Comparison of ENCODE assay signal across 9 cellular contexts in the genomic region with DNA sequence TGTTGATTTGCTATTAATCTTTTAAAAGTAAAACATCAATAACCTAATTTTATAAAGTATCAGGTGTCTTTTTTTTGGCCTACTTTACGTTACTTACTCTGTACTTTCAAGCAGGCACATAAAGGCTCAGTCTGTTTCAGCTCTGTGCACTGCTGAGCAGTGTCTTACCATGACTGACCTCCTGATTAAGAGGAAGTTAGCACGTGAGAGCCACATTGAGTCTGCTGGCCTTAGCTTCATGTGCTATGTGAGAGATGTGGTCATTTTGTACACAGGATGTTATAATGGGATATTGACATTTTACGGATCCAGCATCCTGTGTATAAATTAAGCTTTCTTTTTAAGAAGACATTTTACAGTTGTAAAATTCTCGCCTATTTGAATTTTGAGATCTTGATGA. TPM values are rescaled to one million over a fixed set of nuclear protein-coding genes. Genes with fewer than 3 reads are reported as not detected.
DNase-seq lines count a peak whose midpoint lies in the region; ATAC-seq and TF ChIP-seq lines count a peak whose summit lies in the region.
"Had no signal": no experiment of that assay in that cellular context is flagged by ENCODE, and none has a peak within 500 bp of the region (broad histone marks: within the 10 kb centered on the region; RNA-seq: fewer than 3 reads in every experiment).

No MANE protein-coding gene starts in this region.

- peaks cover under 1 to 69% (median 40%) of the 10 kb centered on the region in 12 donors for H3K4me1 ChIP-seq in heart left ventricle
- peaks cover 0 to 55% (median 46%) of the 10 kb centered on the region in 4 donors for H3K4me1 ChIP-seq in sigmoid colon
- H3K4me1 ChIP-seq in ascending aorta = peaks cover 0 to 19% of the 10 kb centered on the region in 2 donors

- TF ChIP-seq POLR2A in heart left ventricle (IDR thresholded peaks at IDR 0.05) (no peak), sigmoid colon (IDR thresholded peaks at IDR 0.05) (no peak)

- ATAC-seq in GM18870 (IDR thresholded peaks at IDR 0.05; ENCODE audit: unreplicated experiment) = peak; percentile 81
- peak; percentile 92 for ATAC-seq in HG02759 (IDR thresholded peaks at IDR 0.05; ENCODE audit: unreplicated experiment)
- ATAC-seq in heart left ventricle = peak; percentile 78 to 88 (median 83)

- H3K36me3 ChIP-seq in heart left ventricle = no peaks in the 10 kb centered on the region
- no peaks in the 10 kb centered on the region for H3K36me3 ChIP-seq in sigmoid colon
- no peaks in the 10 kb centered on the region for H3K36me3 ChIP-seq in ascending aorta
- H3K36me3 ChIP-seq: thoracic aorta had no signal

- peak in 1 of 4 donors; percentile 6 for TF ChIP-seq EP300 in sigmoid colon (IDR thresholded peaks at IDR 0.05)

- H3K27me3 ChIP-seq in heart left ventricle (no peaks in the 10 kb centered on the region), sigmoid colon (no peaks in the 10 kb centered on the region), ascending aorta (no peaks in the 10 kb centered on the region)

- DNase-seq in OCI-M1 (lab: John Stamatoyannopoulos, UW) = peak; percentile 84
- no peak for DNase-seq in heart left ventricle
- no peak for DNase-seq in sigmoid colon
- no peak for DNase-seq in activated CD4-positive, alpha-beta T cell treated with anti-CD3 and anti-CD28 coated beads for 1 hour
- no peak for DNase-seq in ACHN
- DNase-seq in ascending aorta (ENCODE audit: low spot score in 2 of 2) = no peak

- peak overlapping the region in 4 of 12 donors; percentile 2 to 56 (median 14) for H3K27ac ChIP-seq in heart left ventricle
- H3K27ac ChIP-seq in sigmoid colon = no peak overlapping the region
- no peak overlapping the region for H3K27ac ChIP-seq in ascending aorta
- H3K27ac ChIP-seq: thoracic aorta had no signal

- in situ Hi-C loops in ACHN (cut with HindIII; ENCODE audit: low pct_ligation_motif_present, low pct_unique_long_range_greater_than_20kb, low sequenced_read_pairs) = no loop called here

- no peak for TF ChIP-seq CTCF in heart left ventricle (IDR thresholded peaks at IDR 0.05)
- no peak for TF ChIP-seq CTCF in sigmoid colon (IDR thresholded peaks at IDR 0.05)
- TF ChIP-seq CTCF in ascending aorta (IDR thresholded peaks at IDR 0.05) = no peak

- H3K4me3 ChIP-seq in heart left ventricle = no peak overlapping the region
- no peak overlapping the region for H3K4me3 ChIP-seq in sigmoid colon
- H3K4me3 ChIP-seq in ascending aorta = no peak overlapping the region
- H3K4me3 ChIP-seq: thoracic aorta had no signal

- peaks cover 0 to 7% (median 0%) of the 10 kb centered on the region in 12 donors for H3K9me3 ChIP-seq in heart left ventricle
- no peaks in the 10 kb centered on the region for H3K9me3 ChIP-seq in sigmoid colon
- H3K9me3 ChIP-seq in ascending aorta = no peaks in the 10 kb centered on the region
- H3K9me3 ChIP-seq: thoracic aorta had no signal

- WGBS in heart left ventricle, 4 donors = 32 to 35% (median 33%) methylated on average over 4 of the region's 4 CpGs
- 58 to 73% methylated on average over 4 of the region's 4 CpGs for WGBS in sigmoid colon, 2 donors

- intact Hi-C loops in heart left ventricle (cut with DNase I) = no loop called here
- intact Hi-C loops in sigmoid colon (cut with DNase I) = no loop called here
- intact Hi-C loops in ascending aorta (cut with DNase I) = no loop called here

RNA-seq across cellular contexts. Expression of gene ARID1B, which starts 31.9 kb away (rescaled TPM):
- 10 to 100 TPM; 34.3 to 76.1 (median 53.9) TPM for total RNA-seq in heart left ventricle
- 10 to 100 TPM; 15.3 to 24.0 TPM for polyA plus RNA-seq in heart left ventricle
- 100 to 1,000 TPM in 1 of 4 donors, 10 to 100 TPM in 3; 69.6 to 115 (median 78.8) TPM for total RNA-seq in sigmoid colon
- 10 to 100 TPM in 1 of 3 donors, 1 to 10 TPM in 2; 8.4 to 30.4 (median 8.6) TPM for polyA plus RNA-seq in sigmoid colon
- total RNA-seq in ascending aorta = 97.9 TPM
